8 cellular contexts compared by ENCODE assay signal in the genomic region with DNA sequence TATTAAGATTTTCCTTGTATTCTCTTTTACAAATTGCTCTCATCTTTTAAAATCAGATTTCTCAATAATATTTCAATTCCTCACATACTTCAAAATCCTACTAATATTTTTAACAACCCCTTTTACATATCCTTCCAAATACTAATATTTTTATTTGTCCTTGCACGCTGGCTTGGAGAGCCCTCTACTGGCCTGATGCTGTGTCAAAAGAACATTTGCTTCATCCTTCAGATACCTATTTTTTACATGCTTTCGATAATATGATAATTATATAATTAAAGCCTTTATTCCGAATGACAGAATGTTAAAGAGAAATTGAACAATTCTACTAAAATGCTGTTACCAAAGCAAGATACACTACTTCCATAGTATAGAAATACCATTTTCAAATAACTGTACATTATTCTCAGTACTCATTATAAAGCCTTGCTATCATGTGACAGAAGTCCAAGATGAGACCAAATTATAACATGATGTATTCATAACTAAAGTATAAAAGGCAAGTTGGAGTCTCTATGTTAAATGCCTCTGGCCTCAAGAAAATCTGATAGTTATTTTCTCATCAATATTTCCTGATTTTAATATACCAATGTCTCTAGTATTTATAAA. TPM values are rescaled to one million over a fixed set of nuclear protein-coding genes. Genes with fewer than 3 reads are reported as not detected.
A peak's percentile ranks its signal among the peaks of the same experiment; 100 is the strongest.
DNase-seq lines count a peak whose midpoint lies in the region; ATAC-seq, FAIRE-seq and TF ChIP-seq lines count a peak whose summit lies in the region.

No MANE protein-coding gene starts in this region.

- WGBS in small intestine, 3 donors = 36 to 58% (median 57%) methylated on average over 3 of the region's 3 CpGs

- H3K27me3 ChIP-seq in GM23338 (ENCODE audit: insufficient read depth) (no peaks in the 10 kb centered on the region), PC-9 (ENCODE audit: insufficient read depth, low read depth) (no peaks in the 10 kb centered on the region), small intestine (ENCODE audit: control insufficient read depth in 2 of 2, insufficient read depth in 2 of 2, low read length in 2 of 2) (no peaks in the 10 kb centered on the region)

- ATAC-seq in GM23338 = no peak
- no peak for ATAC-seq in HG03097 (IDR thresholded peaks at IDR 0.05; ENCODE audit: low FRiP score, unreplicated experiment)
- ATAC-seq in GM19023 (IDR thresholded peaks at IDR 0.05; ENCODE audit: unreplicated experiment) = no peak

- H3K36me3 Mint-ChIP-seq in GM23338 (ENCODE audit: low read depth) = no peaks in the 10 kb centered on the region
- peaks cover 20 to 24% of the 10 kb centered on the region in 2 donors for H3K36me3 Mint-ChIP-seq in CD14-positive monocyte

- CTCF ChIA-PET in PC-9 (lab: Charles Lee) = no interaction called here

- H3K9me3 ChIP-seq in PC-9 (ENCODE audit: insufficient read depth, low read depth) (no peaks in the 10 kb centered on the region), small intestine (ENCODE audit: control insufficient read depth, low read depth) (no peaks in the 10 kb centered on the region)

- H3K27ac Mint-ChIP-seq in GM23338 = no peak overlapping the region
- no peak overlapping the region for H3K27ac Mint-ChIP-seq in CD14-positive monocyte

- H3F3A ChIP-seq in GM23338 (replicated peaks; ENCODE audit: low read depth) (no peaks in the 10 kb centered on the region), PC-9 (ENCODE audit: insufficient read depth, low read depth) (no peaks in the 10 kb centered on the region)

- intact Hi-C loops in PC-9 (cut with micrococcal nuclease; ENCODE audit: unreplicated experiment) (loop anchor here (5.0 kb wide), 2 partner anchors 227 to 532 kb away; no protein-coding TSS in a partner anchor), CD14-positive monocyte (cut with micrococcal nuclease) (no loop called here)

- no peaks in the 10 kb centered on the region for H3K9me3 Mint-ChIP-seq in GM23338
- peaks cover 0 to 2% (median 0%) of the 10 kb centered on the region in 7 donors for H3K9me3 Mint-ChIP-seq in CD14-positive monocyte

- TF ChIP-seq CTCF in GM23338 (conservative IDR thresholded peaks at IDR 0.05; ENCODE audit: low read depth in 2 of 2) = peak; percentile 72 to 86
- peak; percentile 93 for TF ChIP-seq CTCF in PC-9 (conservative IDR thresholded peaks at IDR 0.05)
- TF ChIP-seq CTCF in fibroblast of pulmonary artery (IDR thresholded peaks at IDR 0.05; ENCODE audit: low read length, missing control alignments) = peak; percentile 85
- no peak for TF ChIP-seq CTCF in CD14-positive monocyte (IDR thresholded peaks at IDR 0.05)

- H2AFZ ChIP-seq in GM23338 (no peak overlapping the region), PC-9 (no peak overlapping the region)

- H3K27me3 Mint-ChIP-seq in GM23338 (ENCODE audit: insufficient read depth, low read depth, poor library complexity) (no peaks in the 10 kb centered on the region), CD14-positive monocyte (ENCODE audit: low read depth in 3 of 3) (no peaks in the 10 kb centered on the region)

- FAIRE-seq in small intestine (lab: Jason Lieb, UNC) = no peak

- H3K9me2 ChIP-seq in GM23338 (ENCODE audit: insufficient read depth) (no peaks in the 10 kb centered on the region), PC-9 (ENCODE audit: insufficient read depth) (no peaks in the 10 kb centered on the region)

- H3K36me3 ChIP-seq in GM23338 (ENCODE audit: insufficient read depth) (no peaks in the 10 kb centered on the region), PC-9 (ENCODE audit: low read depth) (no peaks in the 10 kb centered on the region), small intestine (ENCODE audit: control insufficient read depth in 2 of 2, insufficient read depth in 2 of 2, low read length in 2 of 2) (peaks cover 0 to 2% of the 10 kb centered on the region in 2 donors)

- POLR2A ChIA-PET in PC-9 (lab: Charles Lee; ENCODE audit: unreplicated experiment) = no interaction called here

- no peaks in the 10 kb centered on the region for H3K4me1 ChIP-seq in GM23338 (ENCODE audit: insufficient read depth)
- no peaks in the 10 kb centered on the region for H3K4me1 ChIP-seq in PC-9 (replicated peaks; ENCODE audit: insufficient read depth)
- no peaks in the 10 kb centered on the region for H3K4me1 ChIP-seq in small intestine (ENCODE audit: control insufficient read depth in 2 of 2, insufficient read depth in 1 of 2, low read depth in 1 of 2, low read length in 1 of 2)

- no peak overlapping the region for H3K4me3 Mint-ChIP-seq in GM23338
- H3K4me3 Mint-ChIP-seq in CD14-positive monocyte = no peak overlapping the region

- no peak overlapping the region for H3K27ac ChIP-seq in GM23338 (ENCODE audit: low read depth)
- no peak overlapping the region for H3K27ac ChIP-seq in PC-9
- no peak overlapping the region for H3K27ac ChIP-seq in small intestine (ENCODE audit: low read depth in 1 of 2, low read length in 1 of 2)

- H3K4me1 Mint-ChIP-seq in GM23338 (no peaks in the 10 kb centered on the region), CD14-positive monocyte (no peaks in the 10 kb centered on the region)

- no peak overlapping the region for H3K4me3 ChIP-seq in GM23338
- H3K4me3 ChIP-seq in PC-9 = no peak overlapping the region
- no peak overlapping the region for H3K4me3 ChIP-seq in fibroblast of pulmonary artery (replicated peaks; ENCODE audit: low read depth, low read length)
- no peak overlapping the region for H3K4me3 ChIP-seq in small intestine (ENCODE audit: low read depth in 1 of 2, low read length in 2 of 2)

- H3K79me2 ChIP-seq in GM23338 (replicated peaks; ENCODE audit: insufficient read depth) (no peaks in the 10 kb centered on the region), PC-9 (ENCODE audit: low read depth) (no peaks in the 10 kb centered on the region)

- no peaks in the 10 kb centered on the region for H4K20me1 ChIP-seq in GM23338 (replicated peaks; ENCODE audit: insufficient read depth)
- no peaks in the 10 kb centered on the region for H4K20me1 ChIP-seq in PC-9 (ENCODE audit: insufficient read depth)

- peak; percentile 34 to 39 for DNase-seq in AML-193 (lab: John Stamatoyannopoulos, UW)
- DNase-seq in GM23338 (ENCODE audit: low spot score) = peak; percentile 52
- peak in 1 of 2 experiments; percentile 4 for DNase-seq in PC-9
- peak; percentile 63 for DNase-seq in fibroblast of pulmonary artery (ENCODE audit: low read depth)
- peak; percentile 10 for DNase-seq in small intestine
- no peak for DNase-seq in CD14-positive monocyte (ENCODE audit: low spot score)

- no TSS peak for BruUV-seq in PC-9 (replicated peaks; lab: Mats Ljungman, UMichigan)

- H3K4me2 ChIP-seq in GM23338 (no peak overlapping the region), PC-9 (no peak overlapping the region)

TF ChIP-seq in GM23338, 12 proteins besides CTCF, POLR2A, EP300 and RAD21:
- TF ChIP-seq EZH2 (IDR thresholded peaks at IDR 0.05; ENCODE audit: low read depth, unreplicated experiment) (no peak), NANOG (IDR thresholded peaks at IDR 0.05; ENCODE audit: borderline replicate concordance) (no peak), EZH2phosphoT487 (IDR thresholded peaks at IDR 0.05; ENCODE audit: unreplicated experiment) (no peak), CREB1 (CRISPR knock-in tag; IDR thresholded peaks at IDR 0.05; ENCODE audit: low read depth) (no peak), POLR2AphosphoS5 (IDR thresholded peaks at IDR 0.05; ENCODE audit: low read depth) (no peak), JUNB (IDR thresholded peaks at IDR 0.05; ENCODE audit: unreplicated experiment) (no peak), ZNF114 (CRISPR knock-in tag; IDR thresholded peaks at IDR 0.05) (no peak)
- TF ChIP-seq, protein P1, sequence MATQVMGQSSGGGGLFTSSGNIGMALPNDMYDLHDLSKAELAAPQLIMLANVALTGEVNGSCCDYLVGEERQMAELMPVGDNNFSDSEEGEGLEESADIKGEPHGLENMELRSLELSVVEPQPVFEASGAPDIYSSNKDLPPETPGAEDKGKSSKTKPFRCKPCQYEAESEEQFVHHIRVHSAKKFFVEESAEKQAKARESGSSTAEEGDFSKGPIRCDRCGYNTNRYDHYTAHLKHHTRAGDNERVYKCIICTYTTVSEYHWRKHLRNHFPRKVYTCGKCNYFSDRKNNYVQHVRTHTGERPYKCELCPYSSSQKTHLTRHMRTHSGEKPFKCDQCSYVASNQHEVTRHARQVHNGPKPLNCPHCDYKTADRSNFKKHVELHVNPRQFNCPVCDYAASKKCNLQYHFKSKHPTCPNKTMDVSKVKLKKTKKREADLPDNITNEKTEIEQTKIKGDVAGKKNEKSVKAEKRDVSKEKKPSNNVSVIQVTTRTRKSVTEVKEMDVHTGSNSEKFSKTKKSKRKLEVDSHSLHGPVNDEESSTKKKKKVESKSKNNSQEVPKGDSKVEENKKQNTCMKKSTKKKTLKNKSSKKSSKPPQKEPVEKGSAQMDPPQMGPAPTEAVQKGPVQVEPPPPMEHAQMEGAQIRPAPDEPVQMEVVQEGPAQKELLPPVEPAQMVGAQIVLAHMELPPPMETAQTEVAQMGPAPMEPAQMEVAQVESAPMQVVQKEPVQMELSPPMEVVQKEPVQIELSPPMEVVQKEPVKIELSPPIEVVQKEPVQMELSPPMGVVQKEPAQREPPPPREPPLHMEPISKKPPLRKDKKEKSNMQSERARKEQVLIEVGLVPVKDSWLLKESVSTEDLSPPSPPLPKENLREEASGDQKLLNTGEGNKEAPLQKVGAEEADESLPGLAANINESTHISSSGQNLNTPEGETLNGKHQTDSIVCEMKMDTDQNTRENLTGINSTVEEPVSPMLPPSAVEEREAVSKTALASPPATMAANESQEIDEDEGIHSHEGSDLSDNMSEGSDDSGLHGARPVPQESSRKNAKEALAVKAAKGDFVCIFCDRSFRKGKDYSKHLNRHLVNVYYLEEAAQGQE (IDR thresholded peaks at IDR 0.05; ENCODE audit: unreplicated experiment) = no peak

RNA-seq across cellular contexts. Expression of a gene that starts 39.0 kb away (rescaled TPM):
- total RNA-seq in GM23338 (2014; rRNA removed; shearing (Covaris generic)) = not detected in 2 replicates
- 0.10 TPM in 1 of 2 replicates, not detected in the other for polyA plus RNA-seq in GM23338 (2016; fragmentation: Nextera tagmentation; extraction: Ambion mirVana)
- not detected in 2 replicates for total RNA-seq in PC-9 (2021)
- 10 to 100 TPM in 1 of 3 donors, 1 to 10 TPM in 1, under 1 TPM in 1; 0.67 to 14.3 (median 9.5) TPM for polyA plus RNA-seq in small intestine
- under 1 TPM in 1 of 2 donors, not detected in 1; 0.28 TPM for polyA plus RNA-seq in CD14-positive monocyte
